In genomic region chr21:45363921-45364463, GRCh38 we compare ENCODE assay signal across 8 cellular contexts. TPM values are rescaled to one million over a fixed set of nuclear protein-coding genes. Genes with fewer than 3 reads are reported as not detected.
DNase-seq lines count a peak whose midpoint lies in the region; ATAC-seq lines count a peak whose summit lies in the region.

No MANE protein-coding gene starts in this region.

- intact Hi-C loops in activated CD4-positive, alpha-beta T cell treated with anti-CD3 and anti-CD28 coated beads, Interleukin-2, amount 10 ng/mL, durations not matched to agents 24 days and 14 days (cut with micrococcal nuclease): no loop called here

- H3K9ac ChIP-seq in mucosa of rectum (ENCODE audit: low read depth in 1 of 2, low read length in 2 of 2): no peak overlapping the region
- H3K9ac ChIP-seq in stomach smooth muscle (ENCODE audit: low read length in 2 of 2): peak overlapping the region; percentile 31 to 55

- ATAC-seq in HG02763 (IDR thresholded peaks at IDR 0.05; ENCODE audit: unreplicated experiment): no peak
- no peak for ATAC-seq in HG03457 (IDR thresholded peaks at IDR 0.05; ENCODE audit: unreplicated experiment)

- H3K27ac Mint-ChIP-seq in activated CD4-positive, alpha-beta T cell treated with anti-CD3 and anti-CD28 coated beads, Interleukin-2, amount 10 ng/mL, durations not matched to agents 24 days and 14 days: peak overlapping the region; percentile 47

- H3K36me3 Mint-ChIP-seq in activated CD4-positive, alpha-beta T cell treated with anti-CD3 and anti-CD28 coated beads, Interleukin-2, amount 10 ng/mL, durations not matched to agents 24 days and 14 days (ENCODE audit: low read depth): no peaks in the 10 kb centered on the region

- H3K9me3 Mint-ChIP-seq in activated CD4-positive, alpha-beta T cell treated with anti-CD3 and anti-CD28 coated beads, Interleukin-2, amount 10 ng/mL, durations not matched to agents 24 days and 14 days: no peaks in the 10 kb centered on the region

- peaks cover 6% of the 10 kb centered on the region for H3K4me1 Mint-ChIP-seq in activated CD4-positive, alpha-beta T cell treated with anti-CD3 and anti-CD28 coated beads, Interleukin-2, amount 10 ng/mL, durations not matched to agents 24 days and 14 days

- no peaks in the 10 kb centered on the region for H3K27me3 Mint-ChIP-seq in activated CD4-positive, alpha-beta T cell treated with anti-CD3 and anti-CD28 coated beads, Interleukin-2, amount 10 ng/mL, durations not matched to agents 24 days and 14 days

- peak overlapping the region; percentile 8 for H3K4me3 Mint-ChIP-seq in activated CD4-positive, alpha-beta T cell treated with anti-CD3 and anti-CD28 coated beads, Interleukin-2, amount 10 ng/mL, durations not matched to agents 24 days and 14 days

- H3K36me3 ChIP-seq in mucosa of rectum (ENCODE audit: control insufficient read depth in 2 of 2, insufficient read depth in 2 of 2, low read length in 2 of 2) (no peaks in the 10 kb centered on the region), stomach smooth muscle (ENCODE audit: control insufficient read depth in 2 of 2, insufficient read depth in 2 of 2, low read length in 2 of 2) (no peaks in the 10 kb centered on the region)

- peak; percentile 46 for DNase-seq in stimulated activated naive CD4-positive, alpha-beta T cell treated with Interleukin-2 at 50 U/mL for 16 hours (lab: John Stamatoyannopoulos, UW)
- no peak for DNase-seq in stimulated activated naive CD4-positive, alpha-beta T cell (lab: John Stamatoyannopoulos, UW)
- peak; percentile 78 for DNase-seq in activated CD4-positive, alpha-beta T cell treated with anti-CD3 and anti-CD28 coated beads, Interleukin-2, amount 10 ng/mL, durations not matched to agents 24 days and 14 days
- peak; percentile 93 for DNase-seq in epidermal melanocyte (ENCODE audit: insufficient read length, low spot score)

- no peak overlapping the region for H3K4me3 ChIP-seq in mucosa of rectum (ENCODE audit: low read length in 2 of 2)
- peak overlapping the region in 1 of 2 donors; percentile 29 for H3K4me3 ChIP-seq in stomach smooth muscle (ENCODE audit: low read length in 2 of 2)

- H3K4me1 ChIP-seq in mucosa of rectum (ENCODE audit: control insufficient read depth in 2 of 2, insufficient read depth in 2 of 2, low read length in 2 of 2) (peaks cover 0 to 7% of the 10 kb centered on the region in 2 donors), stomach smooth muscle (ENCODE audit: control insufficient read depth, insufficient read depth, low read length) (peaks cover 21% of the 10 kb centered on the region)

- peak overlapping the region; percentile 75 to 86 for H3K27ac ChIP-seq in mucosa of rectum (ENCODE audit: low read depth in 2 of 2, low read length in 2 of 2)
- H3K27ac ChIP-seq in stomach smooth muscle (ENCODE audit: low read length): peak overlapping the region; percentile 79

- H3K9me3 ChIP-seq in mucosa of rectum (ENCODE audit: control insufficient read depth in 2 of 2, low read length in 2 of 2) (no peaks in the 10 kb centered on the region), stomach smooth muscle (ENCODE audit: control insufficient read depth in 2 of 2, low read length in 2 of 2) (no peaks in the 10 kb centered on the region)

- H3K27me3 ChIP-seq in mucosa of rectum (ENCODE audit: control insufficient read depth in 2 of 2, insufficient read depth in 2 of 2, low read length in 2 of 2) (no peaks in the 10 kb centered on the region), stomach smooth muscle (ENCODE audit: control insufficient read depth in 1 of 2, insufficient read depth in 2 of 2, low read length in 2 of 2) (no peaks in the 10 kb centered on the region)

RNA-seq across cellular contexts. Expression of gene COL18A1, which starts 41.0 kb away (rescaled TPM):
- 3.1 and 3.2 TPM in 2 replicates for total RNA-seq in activated CD4-positive, alpha-beta T cell treated with anti-CD3 and anti-CD28 coated beads, Interleukin-2, amount 10 ng/mL, durations not matched to agents 24 days and 14 days

Comparison
In these comparisons a context has a peak if more than half of its experiments do, and no peak if none do; other contexts are left out.
1. DNase-seq: peak in stimulated activated naive CD4-positive, alpha-beta T cell treated with Interleukin-2 at 50 U/mL for 16 hours (single experiment), activated CD4-positive, alpha-beta T cell treated with anti-CD3 and anti-CD28 coated beads, Interleukin-2, amount 10 ng/mL, durations not matched to agents 24 days and 14 days (single experiment) and epidermal melanocyte (single experiment); none in stimulated activated naive CD4-positive, alpha-beta T cell (0 of 6).
2. H3K9ac ChIP-seq: peak in stomach smooth muscle (2 of 2); none in mucosa of rectum (0 of 2).